6 cellular contexts compared by ENCODE assay signal in genomic region chr1:120531455-120531854, GRCh38.
DNase-seq lines count a peak whose midpoint lies in the region; ATAC-seq, FAIRE-seq and TF ChIP-seq lines count a peak whose summit lies in the region.
"Not testable (repeated sequence)": the region's sequence is repeated elsewhere in the genome, so short reads cannot be mapped to it uniquely, and the experiment has no call there.

No MANE protein-coding gene starts in this region.

- TF ChIP-seq EP300 in K562 (IDR thresholded peaks at IDR 0.05; ENCODE audit: low read length); HepG2 (IDR thresholded peaks at IDR 0.05; ENCODE audit: low read depth in 2 of 2, low read length in 2 of 2); HepG2 (CRISPR knock-in tag; IDR thresholded peaks at IDR 0.05; ENCODE audit: borderline replicate concordance): not testable (repeated sequence)

- DNase-seq in K562 (ENCODE audit: extremely low read depth in 1 of 4, low spot score in 3 of 4); left lobe of liver (ENCODE audit: low spot score); HepG2 (ENCODE audit: low spot score); right lobe of liver; upper lobe of right lung: not testable (repeated sequence)
- peak; percentile 3 for DNase-seq in brain microvascular endothelial cell

- CTCF ChIA-PET in K562 (lab: Yijun Ruan, JAX; ENCODE audit: low intra/inter-chr PET ratio); HepG2 (lab: Yijun Ruan, JAX; ENCODE audit: low intra/inter-chr PET ratio, low total read pairs): not testable (repeated sequence)

- H3K4me1 ChIP-seq in K562 (replicated peaks in 1 of 2; ENCODE audit: control insufficient read depth in 2 of 2, insufficient read depth in 2 of 2, low read length in 2 of 2); HepG2 (ENCODE audit: insufficient read depth, low read length); right lobe of liver; upper lobe of right lung: not testable (repeated sequence)

- not testable (repeated sequence) for H3K79me2 ChIP-seq in K562 (ENCODE audit: control insufficient read depth, insufficient read depth, low read length); HepG2 (ENCODE audit: insufficient read depth, low read length)

- not testable (repeated sequence) for H3K9me1 ChIP-seq in K562 (ENCODE audit: control insufficient read depth, insufficient read depth, low read length)

- not testable (repeated sequence) for TF ChIP-seq POLR2A in K562 (conservative IDR thresholded peaks at IDR 0.05); HepG2 (IDR thresholded peaks at IDR 0.05; ENCODE audit: insufficient read depth in 1 of 2, low read depth in 2 of 2, low read length in 2 of 2); right lobe of liver (IDR thresholded peaks at IDR 0.05)

- POLR2A ChIA-PET in K562 (lab: Yijun Ruan, JAX); HepG2 (lab: Yijun Ruan, JAX): not testable (repeated sequence)

- in situ Hi-C loops in K562 (cut with MboI); brain microvascular endothelial cell (cut with HindIII; ENCODE audit: low pct_ligation_motif_present, low sequenced_read_pairs); HepG2 (cut with HindIII; ENCODE audit: extremely low pct_ligation_motif_present, low pct_unique_long_range_greater_than_20kb): not testable (repeated sequence)

- TF ChIP-seq RAD21 in K562 (CRISPR knock-in tag; conservative IDR thresholded peaks at IDR 0.05 in 1 of 2, IDR thresholded peaks at IDR 0.05 in 1 of 2); HepG2 (CRISPR knock-in tag; IDR thresholded peaks at IDR 0.05): not testable (repeated sequence)

- not testable (repeated sequence) for FAIRE-seq in K562 (lab: Jason Lieb, UNC); HepG2 (lab: Jason Lieb, UNC)

- ATAC-seq in K562: peak; percentile 48
- ATAC-seq in left lobe of liver: peak; percentile 83
- peak; percentile 78 for ATAC-seq in HepG2
- ATAC-seq in right lobe of liver: peak; percentile 55 to 92 (median 84)
- ATAC-seq in upper lobe of right lung: peak; percentile 51

- not testable (repeated sequence) for H2AFZ ChIP-seq in K562 (ENCODE audit: low read depth, low read length); HepG2 (ENCODE audit: low read length)

- TF ChIP-seq CTCF in K562 (IDR thresholded peaks at IDR 0.05 in 2 of 3, conservative IDR thresholded peaks at IDR 0.05 in 1 of 3; ENCODE audit: insufficient read depth in 2 of 3, low read depth in 1 of 3, low read length in 3 of 3); brain microvascular endothelial cell (IDR thresholded peaks at IDR 0.05; ENCODE audit: low read depth, low read length, missing control alignments); HepG2 (CRISPR knock-in tag; IDR thresholded peaks at IDR 0.05); right lobe of liver (IDR thresholded peaks at IDR 0.05); upper lobe of right lung (IDR thresholded peaks at IDR 0.05): not testable (repeated sequence)

- H3K27ac ChIP-seq in K562 (ENCODE audit: extremely low read depth, low read depth, low read length); brain microvascular endothelial cell; HepG2 (ENCODE audit: extremely low read length, insufficient read depth, low read length); right lobe of liver; upper lobe of right lung: not testable (repeated sequence)

- intact Hi-C loops in K562 (cut with micrococcal nuclease); HepG2 (cut with micrococcal nuclease; ENCODE audit: unreplicated experiment); right lobe of liver (cut with DNase I); upper lobe of right lung (cut with DNase I): not testable (repeated sequence)

- H3K4me2 ChIP-seq in K562 (ENCODE audit: insufficient read depth, low read length); HepG2 (ENCODE audit: low read depth, low read length): not testable (repeated sequence)

- not testable (repeated sequence) for H3K4me3 ChIP-seq in K562; brain microvascular endothelial cell (ENCODE audit: low read depth, low read length); HepG2 (replicated peaks in 1 of 3; ENCODE audit: insufficient read depth in 1 of 3, low read depth in 2 of 3, low read length in 3 of 3); right lobe of liver; upper lobe of right lung

- not testable (repeated sequence) for BruUV-seq in K562 (replicated peaks; lab: Mats Ljungman, UMichigan); HepG2 (replicated peaks; lab: Mats Ljungman, UMichigan)

- not testable (repeated sequence) for H3K9me3 ChIP-seq in K562 (replicated peaks; ENCODE audit: control insufficient read depth, insufficient read depth, low read depth, low read length); HepG2 (ENCODE audit: low read length); right lobe of liver; upper lobe of right lung

- not testable (repeated sequence) for H3K9ac ChIP-seq in K562 (ENCODE audit: insufficient read depth in 1 of 2, low read depth in 2 of 2, low read length in 2 of 2); HepG2 (ENCODE audit: insufficient read depth, low read depth, low read length)

- H4K20me1 ChIP-seq in K562 (replicated peaks; ENCODE audit: control insufficient read depth, insufficient read depth, low read length); HepG2 (ENCODE audit: insufficient read depth, low read length): not testable (repeated sequence)

- peaks cover 11% of the 10 kb centered on the region; the same call in 1 of the 3 replicates for H3K36me3 ChIP-seq in K562 (ENCODE audit: control insufficient read depth, insufficient read depth, low read length)
- H3K36me3 ChIP-seq in brain microvascular endothelial cell (replicated peaks); HepG2 (replicated peaks in 1 of 2; ENCODE audit: control insufficient read depth in 1 of 2, insufficient read depth in 2 of 2, low read length in 2 of 2); right lobe of liver; upper lobe of right lung: not testable (repeated sequence)

- WGBS in K562 (ENCODE audit: insufficient coverage, low coverage, missing lambda C conversion rate): 86% methylated on average over 1 of the region's 3 CpGs
- WGBS in HepG2 (ENCODE audit: low lambda C conversion rate): 43% methylated on average over 1 of the region's 3 CpGs
- 33% methylated on average over 1 of the region's 3 CpGs for WGBS in right lobe of liver (ENCODE audit: insufficient coverage, low coverage, low lambda C conversion rate, missing lambda C conversion rate)

- not testable (repeated sequence) for H3K27me3 ChIP-seq in K562 (ENCODE audit: control insufficient read depth in 2 of 2, insufficient read depth in 2 of 2, low read length in 2 of 2); brain microvascular endothelial cell (replicated peaks); HepG2 (ENCODE audit: control insufficient read depth in 1 of 2, insufficient read depth in 2 of 2, low read length in 2 of 2); right lobe of liver; upper lobe of right lung
